Comparison of ENCODE assay signal across 13 cellular contexts in the genomic region with DNA sequence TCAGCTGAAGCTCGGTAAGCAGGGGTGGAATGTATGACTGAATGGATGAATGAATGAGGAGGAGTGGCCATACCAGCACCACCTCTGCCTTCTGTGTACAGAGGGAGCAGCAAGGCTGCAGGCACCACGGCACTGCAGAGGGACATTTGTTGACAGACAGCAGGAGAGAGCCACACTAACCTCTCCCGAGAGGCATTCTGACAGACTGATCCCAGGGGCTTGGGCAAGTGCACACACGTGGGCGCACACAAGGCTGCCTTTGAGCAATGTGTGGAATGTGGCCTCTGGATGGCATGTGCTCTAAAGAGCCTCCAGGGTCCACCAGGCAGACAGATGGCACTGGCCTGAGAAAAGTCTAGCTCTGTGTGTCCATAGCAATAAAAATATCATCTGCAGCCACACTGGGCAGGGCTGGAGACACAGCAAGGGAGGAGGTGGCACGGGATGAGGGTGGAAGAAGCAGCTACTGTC.
DNase-seq lines count a peak whose midpoint lies in the region; ATAC-seq and TF ChIP-seq lines count a peak whose summit lies in the region.
"Had no signal": no experiment of that assay in that cellular context is flagged by ENCODE, and none has a peak within 500 bp of the region (broad histone marks: within the 10 kb centered on the region; RNA-seq: fewer than 3 reads in every experiment).

No MANE protein-coding gene starts in this region.

- no peak overlapping the region for H3K4me2 ChIP-seq in osteoblast (ENCODE audit: insufficient read depth, low read length)

- H3K4me1 ChIP-seq in endodermal cell (ENCODE audit: control insufficient read depth, insufficient read depth, low read length) (peaks cover 8% of the 10 kb centered on the region), osteoblast (ENCODE audit: insufficient read depth, low read length) (peaks cover 9% of the 10 kb centered on the region), gastroesophageal sphincter (no peaks in the 10 kb centered on the region)
- H3K4me1 ChIP-seq: upper lobe of left lung had no signal

- H3K27me3 Mint-ChIP-seq in endodermal cell (ENCODE audit: insufficient read depth) (peaks cover 2% of the 10 kb centered on the region), immature natural killer cell (ENCODE audit: low read depth in 3 of 3) (no peaks in the 10 kb centered on the region)

- no peaks in the 10 kb centered on the region for H3K36me3 ChIP-seq in endodermal cell (ENCODE audit: control insufficient read depth, insufficient read depth, low read length)
- no peaks in the 10 kb centered on the region for H3K36me3 ChIP-seq in osteoblast (ENCODE audit: insufficient read depth, low read length)
- H3K36me3 ChIP-seq in gastroesophageal sphincter = no peaks in the 10 kb centered on the region
- H3K36me3 ChIP-seq: upper lobe of left lung had no signal

- H3K36me3 Mint-ChIP-seq in endodermal cell (ENCODE audit: low read depth) = no peaks in the 10 kb centered on the region
- no peaks in the 10 kb centered on the region for H3K36me3 Mint-ChIP-seq in immature natural killer cell

- H3K4me1 Mint-ChIP-seq in endodermal cell = no peaks in the 10 kb centered on the region
- no peaks in the 10 kb centered on the region for H3K4me1 Mint-ChIP-seq in immature natural killer cell

- H3K4me3 ChIP-seq in endodermal cell (ENCODE audit: low read length) (no peak overlapping the region), osteoblast (ENCODE audit: insufficient read depth, low read length) (no peak overlapping the region), gastroesophageal sphincter (no peak overlapping the region)
- H3K4me3 ChIP-seq: upper lobe of left lung had no signal

- DNase-seq in DMS53 (lab: John Stamatoyannopoulos, UW) (peak; percentile 46), NCI-H146 (lab: John Stamatoyannopoulos, UW) (peak; percentile 61), endodermal cell (peak; percentile 52), osteoblast (ENCODE audit: insufficient read length, low spot score, missing footprints) (no peak), immature natural killer cell (no peak), GM20000 (ENCODE audit: low spot score) (no peak), T-helper 1 cell (no peak)
- DNase-seq: amygdala, GF-D8, NCI-H2029, upper lobe of left lung had no signal

- H4K20me1 ChIP-seq in osteoblast (ENCODE audit: insufficient read depth, low read length) = no peaks in the 10 kb centered on the region

- no peak for TF ChIP-seq CTCF in endodermal cell (conservative IDR thresholded peaks at IDR 0.05)
- no peak for TF ChIP-seq CTCF in osteoblast (IDR thresholded peaks at IDR 0.05; ENCODE audit: extremely low read depth, low read depth, low read length)
- TF ChIP-seq CTCF in GM20000 (IDR thresholded peaks at IDR 0.05; ENCODE audit: extremely low read depth, missing control alignments) = no peak
- TF ChIP-seq CTCF in gastroesophageal sphincter (IDR thresholded peaks at IDR 0.05) = no peak

- peak overlapping the region; percentile 72 for H3K27ac ChIP-seq in endodermal cell (ENCODE audit: low read depth, low read length)
- H3K27ac ChIP-seq in osteoblast (ENCODE audit: low read depth, low read length) = no peak overlapping the region
- H3K27ac ChIP-seq in gastroesophageal sphincter = no peak overlapping the region
- H3K27ac ChIP-seq: upper lobe of left lung had no signal

- WGBS in endodermal cell (ENCODE audit: insufficient coverage in 1 of 2, insufficient read length in 1 of 2), 2 experiments = 65 to 74% methylated on average over 6 of the region's 6 CpGs
- WGBS in gastroesophageal sphincter (ENCODE audit: low coverage in 1 of 2), 2 donors = 40 to 50% methylated on average over 1 of the region's 6 CpGs

- H3K27ac Mint-ChIP-seq in endodermal cell = no peak overlapping the region
- no peak overlapping the region for H3K27ac Mint-ChIP-seq in immature natural killer cell
- H3K27ac Mint-ChIP-seq: progenitor cell of endocrine pancreas had no signal

- no peaks in the 10 kb centered on the region for H3K27me3 ChIP-seq in endodermal cell (ENCODE audit: control insufficient read depth, insufficient read depth, low read length, poor library complexity, severe bottlenecking)
- H3K27me3 ChIP-seq in osteoblast (ENCODE audit: insufficient read depth, low read length) = no peaks in the 10 kb centered on the region
- no peaks in the 10 kb centered on the region for H3K27me3 ChIP-seq in gastroesophageal sphincter
- H3K27me3 ChIP-seq: upper lobe of left lung had no signal

- TF ChIP-seq EP300 in gastroesophageal sphincter (IDR thresholded peaks at IDR 0.05) = no peak

- H3K4me3 Mint-ChIP-seq in endodermal cell (no peak overlapping the region), immature natural killer cell (no peak overlapping the region)

- no peaks in the 10 kb centered on the region for H3K79me2 ChIP-seq in osteoblast (ENCODE audit: insufficient read depth, low read length)

- H3K9me3 ChIP-seq in endodermal cell (ENCODE audit: control insufficient read depth, low read length) (no peaks in the 10 kb centered on the region), osteoblast (ENCODE audit: low read depth, low read length) (no peaks in the 10 kb centered on the region), gastroesophageal sphincter (no peaks in the 10 kb centered on the region)
- H3K9me3 ChIP-seq: upper lobe of left lung had no signal

- no peak overlapping the region for H3K9ac ChIP-seq in endodermal cell (ENCODE audit: extremely low read depth, low read length, poor library complexity, severe bottlenecking)

- H2AFZ ChIP-seq in osteoblast (ENCODE audit: low read length) = peak overlapping the region; percentile 33

- no peaks in the 10 kb centered on the region for H3K9me3 Mint-ChIP-seq in endodermal cell
- peaks cover 0 to 5% (median 0%) of the 10 kb centered on the region in 6 donors for H3K9me3 Mint-ChIP-seq in immature natural killer cell

- no peak for TF ChIP-seq POLR2A in gastroesophageal sphincter (IDR thresholded peaks at IDR 0.05)

- ATAC-seq in gastroesophageal sphincter = no peak

Comparison
In these comparisons a context has a peak if more than half of its experiments do, and no peak if none do; other contexts are left out.
1. DNase-seq: peak in DMS53 (single experiment), NCI-H146 (single experiment) and endodermal cell (single experiment); none in osteoblast (single experiment), immature natural killer cell (0 of 3), GM20000 (single experiment) and T-helper 1 cell (0 of 5).